In the genomic region with DNA sequence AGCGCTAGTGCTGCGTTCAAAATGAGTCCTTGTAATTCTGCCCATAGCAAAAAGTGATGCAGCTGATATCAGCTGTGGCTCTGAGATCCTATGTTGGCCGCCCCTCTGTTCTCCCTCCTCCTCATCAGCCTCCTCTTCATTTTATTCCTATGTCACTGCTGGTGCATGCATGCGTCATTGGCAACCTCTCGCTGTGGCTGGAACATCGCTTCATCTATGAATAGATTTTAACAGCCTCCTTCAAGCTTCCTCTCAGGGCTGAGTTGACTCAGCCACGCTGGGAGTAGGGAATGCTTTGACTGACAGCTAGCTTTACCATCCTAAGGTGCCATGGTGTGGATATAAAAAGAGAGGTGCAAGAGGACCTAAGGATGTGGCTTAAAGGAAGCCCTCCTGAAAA, we compare ENCODE assay signal across 15 cellular contexts.
DNase-seq lines count a peak whose midpoint lies in the region; TF ChIP-seq lines count a peak whose summit lies in the region.
"Had no signal": no experiment of that assay in that cellular context is flagged by ENCODE, and none has a peak within 500 bp of the region (broad histone marks: within the 10 kb centered on the region; RNA-seq: fewer than 3 reads in every experiment).

No MANE protein-coding gene starts in this region.

- no peaks in the 10 kb centered on the region for H3K27me3 ChIP-seq in CD4-positive, alpha-beta memory T cell (ENCODE audit: insufficient read depth, low read length)
- H3K27me3 ChIP-seq: sigmoid colon had no signal

- no peak overlapping the region for H3K27ac ChIP-seq in CD4-positive, alpha-beta memory T cell (ENCODE audit: low read depth, low read length)
- H3K27ac ChIP-seq: sigmoid colon had no signal

- H3K4me1 ChIP-seq in CD4-positive, alpha-beta memory T cell (ENCODE audit: insufficient read depth, low read length) = no peaks in the 10 kb centered on the region

- TF ChIP-seq CTCF in AG10803 (conservative IDR thresholded peaks at IDR 0.05; ENCODE audit: low read length) (no peak), nephron progenitor cell (IDR thresholded peaks at IDR 0.05) (no peak)

- H3K4me3 ChIP-seq in AG10803 (ENCODE audit: low read length) = no peak overlapping the region
- no peak overlapping the region for H3K4me3 ChIP-seq in CD4-positive, alpha-beta memory T cell (ENCODE audit: low read length in 2 of 2)
- H3K4me3 ChIP-seq: sigmoid colon had no signal

- CTCF ChIA-PET in activated naive CD4-positive, alpha-beta T cell treated with anti-CD3 and anti-CD28 coated beads, Interleukin-2, amount 10 ng/mL, durations not matched to agents 7 days and 5 days (lab: Charles Lee) = no interaction called here
- CTCF ChIA-PET in CD4-positive, alpha-beta memory T cell (lab: Charles Lee; ENCODE audit: partially characterized antibody) = no interaction called here

- no peaks in the 10 kb centered on the region for H3K9me3 ChIP-seq in CD4-positive, alpha-beta memory T cell (ENCODE audit: control insufficient read depth in 1 of 2, low read length in 2 of 2)

- intact Hi-C loops in CD4-positive, alpha-beta memory T cell (cut with micrococcal nuclease) = no loop called here

- H3K9me3 Mint-ChIP-seq in nephron progenitor cell = peaks cover 22% of the 10 kb centered on the region
- H3K9me3 Mint-ChIP-seq in activated naive CD4-positive, alpha-beta T cell treated with anti-CD3 and anti-CD28 coated beads, Interleukin-2, amount 10 ng/mL, durations not matched to agents 7 days and 5 days = no peaks in the 10 kb centered on the region
- peaks cover 0 to 2% (median 0%) of the 10 kb centered on the region in 8 donors for H3K9me3 Mint-ChIP-seq in CD4-positive, alpha-beta memory T cell
- H3K9me3 Mint-ChIP-seq: activated naive CD4-positive, alpha-beta T cell treated with anti-CD3 and anti-CD28 coated beads, Interleukin-2, amount 50 U/mL, for 72 hours; T-helper 2 cell treated with Interferon-gamma antibody and Interleukin-4, amounts not matched to agents 5 μg/mL and 100 μg/mL, for 36 hours had no signal

- POLR2A ChIA-PET in CD4-positive, alpha-beta memory T cell (lab: Charles Lee; ENCODE audit: partially characterized antibody) = no interaction called here

- peaks cover 7% of the 10 kb centered on the region for H3K36me3 Mint-ChIP-seq in nephron progenitor cell (ENCODE audit: low read depth)
- H3K36me3 Mint-ChIP-seq in activated naive CD4-positive, alpha-beta T cell treated with anti-CD3 and anti-CD28 coated beads, Interleukin-2, amount 10 ng/mL, durations not matched to agents 7 days and 5 days = no peaks in the 10 kb centered on the region
- no peaks in the 10 kb centered on the region for H3K36me3 Mint-ChIP-seq in CD4-positive, alpha-beta memory T cell
- H3K36me3 Mint-ChIP-seq: activated naive CD4-positive, alpha-beta T cell treated with anti-CD3 and anti-CD28 coated beads, Interleukin-2, amount 50 U/mL, for 72 hours had no signal

- no peak overlapping the region for H3K4me3 Mint-ChIP-seq in nephron progenitor cell
- no peak overlapping the region for H3K4me3 Mint-ChIP-seq in activated naive CD4-positive, alpha-beta T cell treated with anti-CD3 and anti-CD28 coated beads, Interleukin-2, amount 10 ng/mL, durations not matched to agents 7 days and 5 days
- no peak overlapping the region for H3K4me3 Mint-ChIP-seq in CD4-positive, alpha-beta memory T cell
- H3K4me3 Mint-ChIP-seq: activated CD4-positive, alpha-beta memory T cell treated with anti-CD3 and anti-CD28 coated beads, Interleukin-2, amount 10 ng/mL, durations not matched to agents 7 days and 5 days; T-helper 2 cell treated with Interferon-gamma antibody and Interleukin-4, amounts not matched to agents 5 μg/mL and 100 μg/mL, for 36 hours had no signal

- no peaks in the 10 kb centered on the region for H3K27me3 Mint-ChIP-seq in nephron progenitor cell (ENCODE audit: low read depth, poor library complexity)
- H3K27me3 Mint-ChIP-seq in activated naive CD4-positive, alpha-beta T cell treated with anti-CD3 and anti-CD28 coated beads, Interleukin-2, amount 10 ng/mL, durations not matched to agents 7 days and 5 days = peaks cover 4% of the 10 kb centered on the region
- H3K27me3 Mint-ChIP-seq in CD4-positive, alpha-beta memory T cell = peaks cover 2 to 4% of the 10 kb centered on the region in 2 donors
- H3K27me3 Mint-ChIP-seq: activated CD4-positive, alpha-beta memory T cell treated with anti-CD3 and anti-CD28 coated beads, Interleukin-2, amount 10 ng/mL, durations not matched to agents 7 days and 5 days had no signal

- DNase-seq in AG10803 (ENCODE audit: low read depth) = peak; percentile 63
- DNase-seq in LHCN-M2 (ENCODE audit: low read depth) = peak; percentile 71
- DNase-seq in dermis blood vessel endothelial cell = peak; percentile 19
- DNase-seq in nephron progenitor cell = no peak
- DNase-seq in activated CD4-positive, alpha-beta T cell treated with anti-CD3 and anti-CD28 coated beads for 1 hour = no peak
- no peak for DNase-seq in T-helper 1 cell
- DNase-seq in activated naive CD4-positive, alpha-beta T cell treated with anti-CD3 and anti-CD28 coated beads, Interleukin-2, amount 10 ng/mL, durations not matched to agents 7 days and 5 days = no peak
- no peak for DNase-seq in CD4-positive, alpha-beta memory T cell
- DNase-seq: activated CD4-positive, alpha-beta memory T cell treated with anti-CD3 and anti-CD28 coated beads, Interleukin-2, amount 10 ng/mL, durations not matched to agents 7 days and 5 days; effector CD4-positive, alpha-beta T cell; GOT3; NCI-H2029; sigmoid colon had no signal

- H3K4me1 Mint-ChIP-seq in nephron progenitor cell = peaks cover 7% of the 10 kb centered on the region
- H3K4me1 Mint-ChIP-seq in activated naive CD4-positive, alpha-beta T cell treated with anti-CD3 and anti-CD28 coated beads, Interleukin-2, amount 10 ng/mL, durations not matched to agents 7 days and 5 days = no peaks in the 10 kb centered on the region
- H3K4me1 Mint-ChIP-seq in CD4-positive, alpha-beta memory T cell = peaks cover 0 to 1% (median 0%) of the 10 kb centered on the region in 4 donors

- H3K36me3 ChIP-seq in CD4-positive, alpha-beta memory T cell (ENCODE audit: insufficient read depth, low read length) = no peaks in the 10 kb centered on the region
- H3K36me3 ChIP-seq: sigmoid colon had no signal

- H3K27ac Mint-ChIP-seq in nephron progenitor cell = peak overlapping the region; percentile 22
- H3K27ac Mint-ChIP-seq in activated naive CD4-positive, alpha-beta T cell treated with anti-CD3 and anti-CD28 coated beads, Interleukin-2, amount 10 ng/mL, durations not matched to agents 7 days and 5 days = no peak overlapping the region
- H3K27ac Mint-ChIP-seq in CD4-positive, alpha-beta memory T cell = no peak overlapping the region
- H3K27ac Mint-ChIP-seq: activated CD4-positive, alpha-beta memory T cell treated with anti-CD3 and anti-CD28 coated beads, Interleukin-2, amount 10 ng/mL, durations not matched to agents 7 days and 5 days; activated naive CD4-positive, alpha-beta T cell treated with anti-CD3 and anti-CD28 coated beads, Interleukin-2, amount 50 U/mL, for 72 hours; T-helper 2 cell treated with Interferon-gamma antibody and Interleukin-4, amounts not matched to agents 5 μg/mL and 100 μg/mL, for 36 hours had no signal

Comparison
In these comparisons a context has a peak if more than half of its experiments do, and no peak if none do; other contexts are left out.
1. DNase-seq: peak in AG10803 (single experiment), LHCN-M2 (single experiment) and dermis blood vessel endothelial cell (single experiment); none in nephron progenitor cell (single experiment), activated CD4-positive, alpha-beta T cell treated with anti-CD3 and anti-CD28 coated beads for 1 hour (single experiment), T-helper 1 cell (0 of 5), activated naive CD4-positive, alpha-beta T cell treated with anti-CD3 and anti-CD28 coated beads, Interleukin-2, amount 10 ng/mL, durations not matched to agents 7 days and 5 days (single experiment) and CD4-positive, alpha-beta memory T cell (0 of 5).